8 cellular contexts compared by ENCODE assay signal in the genomic region with DNA sequence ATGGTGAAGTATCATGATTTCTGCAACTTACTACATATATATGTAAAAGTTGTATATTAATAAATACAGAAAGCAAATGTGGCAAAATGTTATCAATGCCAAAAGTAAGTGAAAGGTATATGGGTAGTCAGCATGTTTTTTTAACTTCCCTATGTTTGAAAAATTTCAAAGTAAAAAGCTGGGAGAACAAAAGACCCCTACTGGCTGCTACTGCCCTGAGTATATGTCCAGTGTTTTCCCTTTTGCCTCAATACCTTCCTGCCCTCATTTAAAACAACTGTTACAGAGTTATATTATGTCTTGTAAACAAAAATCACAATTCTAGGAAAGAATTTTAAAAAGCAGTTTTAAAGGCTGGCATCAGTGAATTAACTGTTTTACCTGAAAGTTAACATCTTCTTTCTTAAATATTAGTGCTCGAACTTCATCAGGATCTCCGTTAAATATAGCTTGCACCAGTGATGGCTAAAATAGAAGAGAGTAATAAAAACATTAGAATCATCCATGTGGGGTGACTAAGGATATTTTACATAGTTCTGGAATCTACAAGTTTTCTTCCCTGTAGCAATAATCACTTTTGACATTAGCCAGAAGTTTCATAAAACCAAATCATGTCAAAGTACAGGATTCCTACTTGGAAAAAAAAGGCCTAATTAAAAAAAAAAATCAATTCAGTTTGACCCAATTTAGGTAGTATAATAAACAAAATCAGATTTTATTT. TPM values are rescaled to one million over a fixed set of nuclear protein-coding genes. Genes with fewer than 3 reads are reported as not detected.
DNase-seq lines count a peak whose midpoint lies in the region; ATAC-seq, FAIRE-seq and TF ChIP-seq lines count a peak whose summit lies in the region.

No MANE protein-coding gene starts in this region.

- TF ChIP-seq POLR2A in GM12891 (IDR thresholded peaks at IDR 0.05; ENCODE audit: low read depth, low read length) = no peak

- no peak overlapping the region for H2AFZ ChIP-seq in smooth muscle cell (ENCODE audit: low read depth)

- ATAC-seq in RWPE2 (ENCODE audit: low read depth) = no peak

- peaks cover 63% of the 10 kb centered on the region for H3K79me2 ChIP-seq in smooth muscle cell (ENCODE audit: low read depth)

- peak overlapping the region; percentile 96 for H3K9ac ChIP-seq in smooth muscle cell (ENCODE audit: low read depth)

- 34% methylated on average over 2 of the region's 2 CpGs for WGBS in smooth muscle cell (ENCODE audit: low lambda C conversion rate)

- H3K27ac ChIP-seq in RWPE2 (ENCODE audit: poor library complexity, severe bottlenecking) = peak overlapping the region; percentile 99
- H3K27ac ChIP-seq in smooth muscle cell (ENCODE audit: low read depth) = peak overlapping the region; percentile 99

- peaks cover 46% of the 10 kb centered on the region for H3K4me1 ChIP-seq in RWPE2 (ENCODE audit: insufficient read depth, poor library complexity, severe bottlenecking)
- peaks cover 49% of the 10 kb centered on the region for H3K4me1 ChIP-seq in smooth muscle cell (ENCODE audit: low read depth)

- H3K9me3 ChIP-seq in RWPE2 (ENCODE audit: severe bottlenecking) (peaks cover 7% of the 10 kb centered on the region), smooth muscle cell (replicated peaks; ENCODE audit: low read depth) (no peaks in the 10 kb centered on the region)

- H3K4me3 ChIP-seq in RWPE2 (ENCODE audit: severe bottlenecking) = peak overlapping the region; percentile 33
- H3K4me3 ChIP-seq in epithelial cell of proximal tubule (ENCODE audit: low read depth, low read length) = peak overlapping the region; percentile 47
- H3K4me3 ChIP-seq in smooth muscle cell = peak overlapping the region; percentile 54

- TF ChIP-seq CTCF in GM12872 (IDR thresholded peaks at IDR 0.05; ENCODE audit: insufficient read depth, low read depth, low read length) (peak; percentile 20; the same call in 1 of the 3 replicates), RWPE2 (IDR thresholded peaks at IDR 0.05; ENCODE audit: poor library complexity, severe bottlenecking) (peak; percentile 20), epithelial cell of proximal tubule (conservative IDR thresholded peaks at IDR 0.05; ENCODE audit: low read depth, low read length) (peak; percentile 17), smooth muscle cell (IDR thresholded peaks at IDR 0.05; ENCODE audit: borderline replicate concordance, insufficient read depth, poor library complexity, severe bottlenecking) (no peak)

- no peaks in the 10 kb centered on the region for H3K27me3 ChIP-seq in RWPE2 (ENCODE audit: insufficient read depth, poor library complexity, severe bottlenecking)
- no peaks in the 10 kb centered on the region for H3K27me3 ChIP-seq in smooth muscle cell (ENCODE audit: low read depth)

- H3F3A ChIP-seq in smooth muscle cell (ENCODE audit: low read depth) = peaks cover 10% of the 10 kb centered on the region

- H3K36me3 ChIP-seq in RWPE2 (ENCODE audit: low read depth) (peaks cover 49% of the 10 kb centered on the region), smooth muscle cell (ENCODE audit: low read depth) (peaks cover 15% of the 10 kb centered on the region)

- FAIRE-seq in GM12891 (lab: Jason Lieb, UNC) = no peak

- H3K4me2 ChIP-seq in smooth muscle cell = peak overlapping the region; percentile 98

- no peak for DNase-seq in RWPE2 (ENCODE audit: low spot score)
- no peak for DNase-seq in epithelial cell of proximal tubule (ENCODE audit: low read depth)
- DNase-seq in smooth muscle cell (lab: John Stamatoyannopoulos, UW; ENCODE audit: unreplicated experiment) = no peak
- DNase-seq in NK-92 treated with Interleukin-12 subunit alpha and Interleukin-12 subunit beta, amount 100 ng/mL, for 24 hours (lab: John Stamatoyannopoulos, UW) = no peak
- DNase-seq in GM12891 (ENCODE audit: insufficient read length, low spot score) = no peak
- no peak for DNase-seq in hepatic stellate cell (ENCODE audit: low spot score)
- no peak for DNase-seq in RKO (ENCODE audit: low spot score)

- H4K20me1 ChIP-seq in smooth muscle cell (ENCODE audit: low read depth) = no peaks in the 10 kb centered on the region

TF ChIP-seq in GM12891, 5 proteins besides CTCF, POLR2A, EP300 and RAD21:
- TF ChIP-seq POU2F2 (IDR thresholded peaks at IDR 0.05; ENCODE audit: low read depth, low read length) (no peak), TAF1 (IDR thresholded peaks at IDR 0.05; ENCODE audit: low read depth, low read length) (no peak), SPI1 (IDR thresholded peaks at IDR 0.05; ENCODE audit: low read depth, low read length) (no peak), POLR2AphosphoS5 (IDR thresholded peaks at IDR 0.05; ENCODE audit: low read depth, low read length) (no peak), PAX5 (IDR thresholded peaks at IDR 0.05; ENCODE audit: insufficient read depth, low read length, severe bottlenecking) (no peak)

RNA-seq across cellular contexts. Expression of a gene that starts 2.8 kb away (rescaled TPM):
- 17.3 and 25.7 TPM in 2 replicates for total RNA-seq in epithelial cell of proximal tubule
- 35.7 and 47.3 TPM in 2 replicates for total RNA-seq in smooth muscle cell
- polyA plus RNA-seq in smooth muscle cell = 8.6 and 11.8 TPM in 2 replicates
- polyA plus RNA-seq in GM12891 (2012; ENCODE audit: low read depth, missing spikeins) = 15.1 TPM
